ENCODE assay signal across 16 cellular contexts in the genomic region with DNA sequence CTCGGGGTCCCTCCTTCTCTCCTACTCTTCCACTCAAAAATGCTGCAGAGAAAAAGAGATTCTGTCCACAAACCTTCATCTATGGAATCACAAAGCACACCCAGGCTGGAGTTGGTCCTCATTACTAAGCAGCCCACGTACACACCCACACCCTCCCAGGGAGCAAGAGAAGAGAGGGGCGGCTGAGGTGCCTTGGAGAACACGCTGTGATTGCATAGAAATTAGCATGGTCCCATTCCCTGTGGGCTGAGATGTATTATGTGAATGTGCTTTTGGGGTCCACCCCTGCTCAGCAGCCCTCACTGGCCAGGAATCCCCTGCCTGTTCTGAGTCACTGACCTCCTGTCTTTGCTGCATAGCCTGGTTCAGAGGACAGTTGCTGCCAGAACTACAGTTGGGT.
"Had no signal": no experiment of that assay in that cellular context is flagged by ENCODE, and none has a peak within 500 bp of the region (broad histone marks: within the 10 kb centered on the region; RNA-seq: fewer than 3 reads in every experiment).

No MANE protein-coding gene starts in this region.

- H3K27ac ChIP-seq: heart left ventricle, ovary, right atrium auricular region, sigmoid colon, suprapubic skin, thyroid gland, upper lobe of right lung, vagina had no signal

- H3K27ac Mint-ChIP-seq: dendritic cell treated with granulocyte-macrophage colony-stimulating factor and Interleukin-4, amounts not matched to agents 40 ng/mL and 50 ng/mL, for 4 days had no signal

- H3K4me3 ChIP-seq: heart left ventricle, mucosa of descending colon, ovary, right atrium auricular region, sigmoid colon, suprapubic skin, thyroid gland, upper lobe of right lung, vagina had no signal

- H3K9me3 Mint-ChIP-seq: dendritic cell treated with granulocyte-macrophage colony-stimulating factor and Interleukin-4, amounts not matched to agents 40 ng/mL and 50 ng/mL, for 4 days; naive thymus-derived CD8-positive, alpha-beta T cell had no signal

- DNase-seq: effector CD4-positive, alpha-beta T cell; mammary epithelial cell; mucosa of descending colon; naive thymus-derived CD8-positive, alpha-beta T cell; sigmoid colon; small intestine; stimulated activated CD4-positive, alpha-beta T cell treated with anti-CD3 and anti-CD28 coated beads, Interleukin-12 subunit alpha, Interleukin-12 subunit beta, amount 100 ng/mL, for 4 hours; stimulated activated naive CD8-positive, alpha-beta T cell treated with anti-CD3 and anti-CD28 coated beads, Interleukin-15, Interleukin-2, amounts not matched to agents 100 U/mL and 50 U/mL, for 24 hours; thyroid gland; upper lobe of right lung had no signal

- H3K27me3 ChIP-seq: heart left ventricle, ovary, right atrium auricular region, sigmoid colon, suprapubic skin, thyroid gland, upper lobe of right lung, vagina had no signal

- H3K4me3 Mint-ChIP-seq: dendritic cell treated with granulocyte-macrophage colony-stimulating factor and Interleukin-4, amounts not matched to agents 40 ng/mL and 50 ng/mL, for 4 days; naive thymus-derived CD8-positive, alpha-beta T cell had no signal
